8 cellular contexts compared by ENCODE assay signal in the genomic region with DNA sequence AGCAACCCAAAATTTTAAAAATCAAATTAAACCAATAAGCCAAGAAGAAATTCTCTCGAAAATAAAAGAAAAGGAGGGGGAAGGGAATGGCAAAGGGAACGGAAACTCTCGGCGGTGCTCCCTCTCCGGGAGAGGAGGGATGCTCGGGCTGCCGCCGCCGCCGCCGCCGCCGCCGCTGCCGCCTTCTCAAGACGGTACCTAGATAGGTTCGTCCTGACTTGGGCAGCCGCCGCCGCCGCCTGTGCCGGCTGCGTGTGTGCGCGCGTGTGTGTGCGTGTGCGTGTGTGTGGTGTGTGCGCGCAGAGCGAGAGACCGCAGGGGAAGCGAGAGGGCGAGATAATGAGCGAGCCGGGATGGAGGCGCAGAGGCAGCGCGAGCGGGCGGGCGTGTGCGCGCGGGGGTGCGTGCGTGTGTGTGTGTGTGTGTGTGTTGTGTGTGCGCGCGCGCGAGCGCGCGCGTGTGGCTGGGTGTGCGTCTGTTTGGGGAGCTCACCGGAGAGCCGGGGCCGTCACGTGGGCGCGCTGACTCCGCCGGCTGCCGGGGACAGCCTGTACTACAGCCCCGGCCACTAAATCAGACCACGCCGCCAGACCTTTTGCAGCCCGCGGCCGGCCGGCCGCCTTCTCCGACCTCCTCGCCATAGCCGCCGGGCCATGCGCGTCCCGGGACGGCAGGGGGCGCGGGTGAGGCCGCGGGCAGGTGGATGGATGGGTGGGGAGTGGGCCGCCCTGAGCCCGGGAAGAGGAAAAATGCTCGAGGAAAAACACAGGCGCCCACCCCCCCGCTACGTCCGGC.
A peak's percentile ranks its signal among the peaks of the same experiment; 100 is the strongest.
DNase-seq lines count a peak whose midpoint lies in the region; ATAC-seq, FAIRE-seq and TF ChIP-seq lines count a peak whose summit lies in the region.

No MANE protein-coding gene starts in this region.

- H3K4me1 Mint-ChIP-seq in activated naive CD8-positive, alpha-beta T cell treated with anti-CD3 and anti-CD28 coated beads, Interleukin-2, amount 50 U/mL, for 24 hours: peaks cover 28% of the 10 kb centered on the region

- TF ChIP-seq CTCF in pancreas (IDR thresholded peaks at IDR 0.05) (peak; percentile 23 to 60 (median 40)), vagina (IDR thresholded peaks at IDR 0.05) (peak in 1 of 3 experiments; percentile 55)

- peaks cover 76% of the 10 kb centered on the region for H3K27me3 Mint-ChIP-seq in activated naive CD8-positive, alpha-beta T cell treated with anti-CD3 and anti-CD28 coated beads, Interleukin-2, amount 50 U/mL, for 24 hours

- WGBS in pancreas, 2 donors: 0% methylated on average over 43 to 93 of the region's 93 CpGs

- intact Hi-C loops in cardiac septum (cut with DNase I): loop anchor here (2.0 to 5.0 kb wide), 4 partner anchors 110 to 840 kb away; a partner anchor contains a TSS
- intact Hi-C loops in pancreas (cut with DNase I): no loop called here
- intact Hi-C loops in vagina (cut with DNase I): loop anchor here (10.0 kb wide), 1 partner anchor 322 kb away; a partner anchor contains a TSS

- H3K36me3 ChIP-seq in pancreas: no peaks in the 10 kb centered on the region
- no peaks in the 10 kb centered on the region for H3K36me3 ChIP-seq in vagina

- H3K27me3 ChIP-seq in pancreas (peaks cover 0 to 7% (median 2%) of the 10 kb centered on the region in 4 donors), vagina (no peaks in the 10 kb centered on the region)

- no peaks in the 10 kb centered on the region for H3K36me3 Mint-ChIP-seq in activated naive CD8-positive, alpha-beta T cell treated with anti-CD3 and anti-CD28 coated beads, Interleukin-2, amount 50 U/mL, for 24 hours (ENCODE audit: low read depth)

- H3K4me1 ChIP-seq in pancreas (peaks cover 0 to 7% (median 6%) of the 10 kb centered on the region in 3 donors), vagina (peaks cover 19% of the 10 kb centered on the region)

- H3K27ac Mint-ChIP-seq in activated naive CD8-positive, alpha-beta T cell treated with anti-CD3 and anti-CD28 coated beads, Interleukin-2, amount 50 U/mL, for 24 hours: no peak overlapping the region

- TF ChIP-seq POLR2A in vagina (IDR thresholded peaks at IDR 0.05): peak in 1 of 2 donors; percentile 13

- FAIRE-seq in pancreas (lab: Jason Lieb, UNC): no peak

- H3K4me3 ChIP-seq in pancreas: peak overlapping the region; percentile 35 to 57 (median 40)
- H3K4me3 ChIP-seq in vagina: peak overlapping the region; percentile 48 to 67

- no peaks in the 10 kb centered on the region for H3K9me3 Mint-ChIP-seq in activated naive CD8-positive, alpha-beta T cell treated with anti-CD3 and anti-CD28 coated beads, Interleukin-2, amount 50 U/mL, for 24 hours

- H3K27ac ChIP-seq in pancreas (peak overlapping the region in 2 of 4 donors; percentile 41 to 50), vagina (peak overlapping the region; percentile 78)

- H3K9me3 ChIP-seq in pancreas (no peaks in the 10 kb centered on the region), vagina (no peaks in the 10 kb centered on the region)

- peak; percentile 85 for DNase-seq in Daoy (ENCODE audit: low read depth)
- DNase-seq in GOT3 (lab: John Stamatoyannopoulos, UW): peak; percentile 38
- DNase-seq in LoVo (ENCODE audit: low spot score): peak; percentile 64
- DNase-seq in SK-N-DZ (ENCODE audit: low spot score): peak; percentile 82
- peak; percentile 51 for DNase-seq in activated naive CD8-positive, alpha-beta T cell treated with anti-CD3 and anti-CD28 coated beads, Interleukin-2, amount 50 U/mL, for 24 hours
- DNase-seq in cardiac septum (ENCODE audit: low spot score): peak; percentile 86
- DNase-seq in pancreas: peak; percentile 65 to 87 (median 74)
- DNase-seq in vagina (ENCODE audit: extremely low spot score in 2 of 2): no peak

- peak overlapping the region; percentile 86 for H3K4me3 Mint-ChIP-seq in activated naive CD8-positive, alpha-beta T cell treated with anti-CD3 and anti-CD28 coated beads, Interleukin-2, amount 50 U/mL, for 24 hours

- peak; percentile 47 for ATAC-seq in activated naive CD8-positive, alpha-beta T cell treated with anti-CD3 and anti-CD28 coated beads, Interleukin-2, amount 50 U/mL, for 24 hours
- peak; percentile 82 to 87 (median 85) for ATAC-seq in pancreas

Comparison
In these comparisons a context has a peak if more than half of its experiments do, and no peak if none do; other contexts are left out.
1. DNase-seq: peak in Daoy (single experiment), GOT3 (single experiment), LoVo (single experiment), SK-N-DZ (single experiment), activated naive CD8-positive, alpha-beta T cell treated with anti-CD3 and anti-CD28 coated beads, Interleukin-2, amount 50 U/mL, for 24 hours (single experiment), cardiac septum (single experiment) and pancreas (6 of 6); none in vagina (0 of 2).
2. intact Hi-C loops: an anchor here in cardiac septum (2.0 to 5.0 kb wide) and vagina (10.0 kb wide); none called in pancreas.